9 cellular contexts compared by ENCODE assay signal in the genomic region with DNA sequence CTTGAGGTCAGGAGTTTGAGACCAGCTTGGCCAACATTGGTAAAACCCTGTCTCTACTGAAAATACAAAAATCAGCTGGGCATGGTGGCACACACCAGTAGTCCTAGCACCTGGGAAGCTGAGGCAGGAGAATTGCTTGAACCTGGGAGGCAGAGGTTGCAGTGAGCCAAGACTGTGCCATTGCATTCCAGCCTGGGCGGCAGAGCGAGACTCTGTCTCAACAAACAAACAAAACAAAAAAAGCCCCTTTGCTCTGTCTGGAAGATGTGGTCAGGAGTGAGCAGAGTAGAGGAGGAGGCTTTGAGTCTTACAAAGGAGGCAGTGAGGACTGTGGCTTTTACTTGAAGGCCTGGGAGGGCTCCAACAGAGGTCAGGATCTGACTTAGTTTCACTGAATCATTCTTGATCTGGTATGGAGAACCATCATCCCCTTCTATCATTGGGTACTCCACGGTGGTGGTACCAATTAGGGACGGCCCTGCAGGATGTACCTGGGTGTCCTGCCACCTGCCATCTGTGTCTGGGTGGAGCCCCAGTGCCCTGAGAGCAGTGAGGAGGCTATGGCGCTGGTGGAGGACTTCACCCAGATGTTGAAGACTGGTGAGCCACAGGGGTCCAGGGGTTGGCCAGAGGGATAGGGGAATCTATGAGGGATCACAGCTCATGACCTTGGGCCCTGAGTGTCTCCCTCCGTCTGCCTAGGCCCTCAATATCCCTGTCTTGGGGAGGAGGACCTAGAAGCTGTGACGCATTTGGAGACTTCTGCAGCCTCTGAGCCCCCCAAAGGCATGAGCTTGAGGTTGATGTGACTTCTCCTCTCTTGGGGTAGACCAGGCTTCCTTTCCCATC. TPM values are rescaled to one million over a fixed set of nuclear protein-coding genes. Genes with fewer than 3 reads are reported as not detected.
A peak's percentile ranks its signal among the peaks of the same experiment; 100 is the strongest.
DNase-seq lines count a peak whose midpoint lies in the region; ATAC-seq and TF ChIP-seq lines count a peak whose summit lies in the region.
"Had no signal": no experiment of that assay in that cellular context is flagged by ENCODE, and none has a peak within 500 bp of the region (broad histone marks: within the 10 kb centered on the region; RNA-seq: fewer than 3 reads in every experiment).

No MANE protein-coding gene starts in this region.

- no peaks in the 10 kb centered on the region for H3K27me3 Mint-ChIP-seq in activated CD8-positive, alpha-beta T cell treated with anti-CD3 and anti-CD28 coated beads, Interleukin-2, amount 10 ng/mL, durations not matched to agents 7 days and 5 days (ENCODE audit: low read depth)
- no peaks in the 10 kb centered on the region for H3K27me3 Mint-ChIP-seq in nephron (ENCODE audit: low read depth)

- no peak for ATAC-seq in activated CD8-positive, alpha-beta T cell treated with anti-CD3 and anti-CD28 coated beads, Interleukin-2, amount 10 ng/mL, durations not matched to agents 7 days and 5 days

- 100% methylated on average over 7 of the region's 7 CpGs for WGBS in smooth muscle cell (ENCODE audit: low lambda C conversion rate)

- peaks cover 37% of the 10 kb centered on the region for H3K4me1 Mint-ChIP-seq in activated CD8-positive, alpha-beta T cell treated with anti-CD3 and anti-CD28 coated beads, Interleukin-2, amount 10 ng/mL, durations not matched to agents 7 days and 5 days (ENCODE audit: low read depth)
- peaks cover 36% of the 10 kb centered on the region for H3K4me1 Mint-ChIP-seq in nephron

- peaks cover 8% of the 10 kb centered on the region for H3K36me3 Mint-ChIP-seq in activated CD8-positive, alpha-beta T cell treated with anti-CD3 and anti-CD28 coated beads, Interleukin-2, amount 10 ng/mL, durations not matched to agents 7 days and 5 days (ENCODE audit: low read depth)
- peaks cover 10% of the 10 kb centered on the region for H3K36me3 Mint-ChIP-seq in nephron (ENCODE audit: low read depth)

- H3K27ac ChIP-seq in smooth muscle cell (ENCODE audit: low read depth): no peak overlapping the region
- H3K27ac ChIP-seq: breast epithelium had no signal

- TF ChIP-seq CTCF in nephron (IDR thresholded peaks at IDR 0.05; ENCODE audit: unreplicated experiment in 3 of 3) (no peak), smooth muscle cell (IDR thresholded peaks at IDR 0.05; ENCODE audit: borderline replicate concordance, insufficient read depth, poor library complexity, severe bottlenecking) (no peak)

- POLR2A ChIA-PET in activated CD8-positive, alpha-beta T cell treated with anti-CD3 and anti-CD28 coated beads, Interleukin-2, amount 10 ng/mL, durations not matched to agents 7 days and 5 days (lab: Charles Lee): interaction anchor here (1.4 kb wide), 1 partner anchor 23 kb away, joined by 3 read pairs; the partner anchor contains the start of gene CHMP2A

- H3K9ac ChIP-seq in smooth muscle cell (ENCODE audit: low read depth): no peak overlapping the region

- H3K4me2 ChIP-seq in smooth muscle cell: no peak overlapping the region

- H3K27me3 ChIP-seq in smooth muscle cell (ENCODE audit: low read depth): no peaks in the 10 kb centered on the region
- H3K27me3 ChIP-seq: breast epithelium had no signal

- no peak overlapping the region for H3K4me3 Mint-ChIP-seq in activated CD8-positive, alpha-beta T cell treated with anti-CD3 and anti-CD28 coated beads, Interleukin-2, amount 10 ng/mL, durations not matched to agents 7 days and 5 days
- H3K4me3 Mint-ChIP-seq in nephron: peak overlapping the region in 2 of 3 experiments; percentile 35 to 74

- H2AFZ ChIP-seq in smooth muscle cell (ENCODE audit: low read depth): no peak overlapping the region

- no peaks in the 10 kb centered on the region for H4K20me1 ChIP-seq in smooth muscle cell (ENCODE audit: low read depth)

- no peak overlapping the region for H3K4me3 ChIP-seq in smooth muscle cell
- H3K4me3 ChIP-seq: breast epithelium had no signal

- CTCF ChIA-PET in activated CD8-positive, alpha-beta T cell treated with anti-CD3 and anti-CD28 coated beads, Interleukin-2, amount 10 ng/mL, durations not matched to agents 7 days and 5 days (lab: Charles Lee): interaction anchor here (3.1 to 4.8 kb wide), 3 partner anchors 58 to 64 kb away, joined by 34 to 94 read pairs (median 46); partner anchors contain the start of gene ZBTB45

- H3K9me3 ChIP-seq in smooth muscle cell (replicated peaks; ENCODE audit: low read depth): no peaks in the 10 kb centered on the region
- H3K9me3 ChIP-seq: breast epithelium had no signal

- H3K27ac Mint-ChIP-seq in activated CD8-positive, alpha-beta T cell treated with anti-CD3 and anti-CD28 coated beads, Interleukin-2, amount 10 ng/mL, durations not matched to agents 7 days and 5 days: no peak overlapping the region
- H3K27ac Mint-ChIP-seq in nephron: peak overlapping the region in 1 of 3 experiments; percentile 66

- H3K36me3 ChIP-seq in smooth muscle cell (ENCODE audit: low read depth): no peaks in the 10 kb centered on the region
- H3K36me3 ChIP-seq: breast epithelium had no signal

- peaks cover 10% of the 10 kb centered on the region for H3F3A ChIP-seq in smooth muscle cell (ENCODE audit: low read depth)

- peak; percentile 0 for DNase-seq in HT-29 (ENCODE audit: low spot score)
- peak; percentile 19 for DNase-seq in activated CD8-positive, alpha-beta T cell treated with anti-CD3 and anti-CD28 coated beads, Interleukin-2, amount 10 ng/mL, durations not matched to agents 7 days and 5 days
- no peak for DNase-seq in smooth muscle cell (lab: John Stamatoyannopoulos, UW; ENCODE audit: unreplicated experiment)
- DNase-seq in NCI-H1105 (lab: John Stamatoyannopoulos, UW): no peak
- DNase-seq: kidney glomerular epithelial cell, NCI-H510A, SIG-M5 had no signal

- peaks cover 20% of the 10 kb centered on the region for H3K79me2 ChIP-seq in smooth muscle cell (ENCODE audit: low read depth)

- H3K4me1 ChIP-seq in smooth muscle cell (ENCODE audit: low read depth): peaks cover 10% of the 10 kb centered on the region

- no peaks in the 10 kb centered on the region for H3K9me3 Mint-ChIP-seq in activated CD8-positive, alpha-beta T cell treated with anti-CD3 and anti-CD28 coated beads, Interleukin-2, amount 10 ng/mL, durations not matched to agents 7 days and 5 days (ENCODE audit: insufficient read depth)
- H3K9me3 Mint-ChIP-seq in nephron: no peaks in the 10 kb centered on the region

RNA-seq across cellular contexts. Expression of gene MZF1, which starts 4.7 kb away (rescaled TPM):
- total RNA-seq in HT-29 (2014; rRNA removed; shearing (Covaris generic)): 92.5 and 94.8 TPM in 2 replicates
- total RNA-seq in activated CD8-positive, alpha-beta T cell treated with anti-CD3 and anti-CD28 coated beads, Interleukin-2, amount 10 ng/mL, durations not matched to agents 7 days and 5 days: 10 to 100 TPM; 20.0 to 20.6 TPM
- total RNA-seq in smooth muscle cell: 12.2 and 18.7 TPM in 2 replicates
- polyA plus RNA-seq in smooth muscle cell: 10.2 and 18.5 TPM in 2 replicates

RNA-seq across cellular contexts. Expression of gene UBE2M, which starts 19.4 kb away (rescaled TPM):
- total RNA-seq in HT-29 (2014; rRNA removed; shearing (Covaris generic)): 201 and 242 TPM in 2 replicates
- 10 to 100 TPM; 80.7 to 94.1 TPM for total RNA-seq in activated CD8-positive, alpha-beta T cell treated with anti-CD3 and anti-CD28 coated beads, Interleukin-2, amount 10 ng/mL, durations not matched to agents 7 days and 5 days
- 30.7 and 45.9 TPM in 2 replicates for total RNA-seq in smooth muscle cell
- polyA plus RNA-seq in smooth muscle cell: 118 and 126 TPM in 2 replicates

RNA-seq across cellular contexts. Expression of gene CHMP2A, which starts 22.9 kb away (rescaled TPM):
- 236 and 268 TPM in 2 replicates for total RNA-seq in HT-29 (2014; rRNA removed; shearing (Covaris generic))
- 100 to 1,000 TPM; 108 to 114 TPM for total RNA-seq in activated CD8-positive, alpha-beta T cell treated with anti-CD3 and anti-CD28 coated beads, Interleukin-2, amount 10 ng/mL, durations not matched to agents 7 days and 5 days
- 132 and 153 TPM in 2 replicates for total RNA-seq in smooth muscle cell
- 213 and 228 TPM in 2 replicates for polyA plus RNA-seq in smooth muscle cell

RNA-seq across cellular contexts. Expression of gene TRIM28, which starts 33.9 kb away (rescaled TPM):
- 1,771 and 1,829 TPM in 2 replicates for total RNA-seq in HT-29 (2014; rRNA removed; shearing (Covaris generic))
- total RNA-seq in activated CD8-positive, alpha-beta T cell treated with anti-CD3 and anti-CD28 coated beads, Interleukin-2, amount 10 ng/mL, durations not matched to agents 7 days and 5 days: 100 to 1,000 TPM; 476 to 528 TPM
- 144 and 148 TPM in 2 replicates for total RNA-seq in smooth muscle cell
- 178 and 193 TPM in 2 replicates for polyA plus RNA-seq in smooth muscle cell

RNA-seq across cellular contexts. Expression of gene ZBTB45, which starts 58.2 kb away (rescaled TPM):
- total RNA-seq in HT-29 (2014; rRNA removed; shearing (Covaris generic)): 25.6 and 27.4 TPM in 2 replicates
- total RNA-seq in activated CD8-positive, alpha-beta T cell treated with anti-CD3 and anti-CD28 coated beads, Interleukin-2, amount 10 ng/mL, durations not matched to agents 7 days and 5 days: 10 to 100 TPM; 13.9 to 16.7 TPM
- 5.1 and 8.7 TPM in 2 replicates for total RNA-seq in smooth muscle cell
- polyA plus RNA-seq in smooth muscle cell: 23.7 and 25.1 TPM in 2 replicates

Comparison
In these comparisons a context has a peak if more than half of its experiments do, and no peak if none do; other contexts are left out.
1. DNase-seq: peak in HT-29 (single experiment) and activated CD8-positive, alpha-beta T cell treated with anti-CD3 and anti-CD28 coated beads, Interleukin-2, amount 10 ng/mL, durations not matched to agents 7 days and 5 days (single experiment); none in smooth muscle cell (single experiment) and NCI-H1105 (single experiment).